In genomic region chr3:158788446-158788845, GRCh38 we compare ENCODE assay signal across 18 cellular contexts. TPM values are rescaled to one million over a fixed set of nuclear protein-coding genes. Genes with fewer than 3 reads are reported as not detected.
DNase-seq lines count a peak whose midpoint lies in the region; ATAC-seq, FAIRE-seq and TF ChIP-seq lines count a peak whose summit lies in the region.
"Had no signal": no experiment of that assay in that cellular context is flagged by ENCODE, and none has a peak within 500 bp of the region (broad histone marks: within the 10 kb centered on the region; RNA-seq: fewer than 3 reads in every experiment).

No MANE protein-coding gene starts in this region.

- no peaks in the 10 kb centered on the region for H4K20me1 ChIP-seq in astrocyte (ENCODE audit: insufficient read depth, low read length)
- H4K20me1 ChIP-seq in fibroblast of lung (ENCODE audit: control insufficient read depth, extremely low read depth, insufficient read depth, low read length), result no peaks in the 10 kb centered on the region

- no peaks in the 10 kb centered on the region for H3K36me3 ChIP-seq in astrocyte (ENCODE audit: insufficient read depth, low read length)
- H3K36me3 ChIP-seq in fibroblast of lung (ENCODE audit: control insufficient read depth, insufficient read depth, low read length), result no peaks in the 10 kb centered on the region
- H3K36me3 ChIP-seq: Peyer's patch had no signal

- no peak for DNase-seq in astrocyte (ENCODE audit: low read depth)
- DNase-seq in fibroblast of lung (ENCODE audit: low read depth in 2 of 2), result peak; percentile 31 to 88
- no peak for DNase-seq in DMS 273 (lab: John Stamatoyannopoulos, UW; ENCODE audit: unreplicated experiment)
- DNase-seq in dorsolateral prefrontal cortex, result no peak
- no peak for DNase-seq in globus pallidus (ENCODE audit: low spot score)
- no peak for DNase-seq in sciatic nerve (ENCODE audit: low spot score)
- DNase-seq: C1 segment of cervical spinal cord, DMS53, GDM1, KBM-7, NCI-H1092, NCI-H1694, NCI-H2107, Peyer's patch, SHP77 had no signal

- no peaks in the 10 kb centered on the region for H3K36me3 Mint-ChIP-seq in astrocyte (ENCODE audit: low read depth, unreplicated experiment)

- no peak overlapping the region for H3K4me3 Mint-ChIP-seq in astrocyte (ENCODE audit: unreplicated experiment)

- ATAC-seq in sciatic nerve, result no peak

- peaks cover 6% of the 10 kb centered on the region for H3K4me1 Mint-ChIP-seq in astrocyte (ENCODE audit: low read depth, unreplicated experiment)

- no peak overlapping the region for H3K4me3 ChIP-seq in astrocyte (ENCODE audit: insufficient read depth, low read depth, low read length)
- no peak overlapping the region for H3K4me3 ChIP-seq in fibroblast of lung (replicated peaks in 1 of 4; ENCODE audit: control extremely low read depth in 1 of 4, insufficient read depth in 1 of 4, low read depth in 3 of 4, low read length in 4 of 4)
- H3K4me3 ChIP-seq in dorsolateral prefrontal cortex, result no peak overlapping the region
- H3K4me3 ChIP-seq: Peyer's patch had no signal

- no peak overlapping the region for H3K27ac Mint-ChIP-seq in astrocyte (ENCODE audit: unreplicated experiment)

- no peaks in the 10 kb centered on the region for H3K27me3 ChIP-seq in astrocyte (ENCODE audit: insufficient read depth, low read length)
- no peaks in the 10 kb centered on the region for H3K27me3 ChIP-seq in fibroblast of lung (ENCODE audit: control insufficient read depth, insufficient read depth, low read length)
- H3K27me3 ChIP-seq in dorsolateral prefrontal cortex, result no peaks in the 10 kb centered on the region
- H3K27me3 ChIP-seq: Peyer's patch had no signal

- H3K4me1 ChIP-seq in astrocyte (ENCODE audit: insufficient read depth, low read length), result peaks cover 22% of the 10 kb centered on the region
- peaks cover 8% of the 10 kb centered on the region for H3K4me1 ChIP-seq in fibroblast of lung (ENCODE audit: control insufficient read depth, extremely low read depth, insufficient read depth, low read length)

- FAIRE-seq in G401.6 (lab: Jason Lieb, UNC) (peak; percentile 70), astrocyte (lab: Jason Lieb, UNC) (no peak)
- FAIRE-seq: GM12892, GM19239 had no signal

- no peak overlapping the region for H3K27ac ChIP-seq in astrocyte (ENCODE audit: low read depth, low read length)
- H3K27ac ChIP-seq in fibroblast of lung (ENCODE audit: insufficient read depth, low read length), result peak overlapping the region; percentile 48
- H3K27ac ChIP-seq in dorsolateral prefrontal cortex, result no peak overlapping the region

- no peaks in the 10 kb centered on the region for H3K9me3 ChIP-seq in astrocyte (ENCODE audit: insufficient read depth, low read depth, low read length)
- no peaks in the 10 kb centered on the region for H3K9me3 ChIP-seq in fibroblast of lung (ENCODE audit: control insufficient read depth, insufficient read depth, low read depth, low read length)
- H3K9me3 ChIP-seq: Peyer's patch had no signal

- H3K9ac ChIP-seq in astrocyte (ENCODE audit: low read length) (no peak overlapping the region), fibroblast of lung (ENCODE audit: insufficient read depth, low read length) (no peak overlapping the region)

- H3K79me2 ChIP-seq in astrocyte (ENCODE audit: insufficient read depth, low read length), result no peaks in the 10 kb centered on the region
- H3K79me2 ChIP-seq in fibroblast of lung (ENCODE audit: control insufficient read depth, insufficient read depth, low read length), result no peaks in the 10 kb centered on the region

- H3K4me2 ChIP-seq in astrocyte (ENCODE audit: low read length), result peak overlapping the region; percentile 21
- peak overlapping the region; percentile 21 for H3K4me2 ChIP-seq in fibroblast of lung (ENCODE audit: extremely low read depth, insufficient read depth, low read length)

- no peak for TF ChIP-seq CTCF in astrocyte (IDR thresholded peaks at IDR 0.05; ENCODE audit: insufficient read depth, low read depth, low read length)
- TF ChIP-seq CTCF in fibroblast of lung (conservative IDR thresholded peaks at IDR 0.05 in 1 of 2, IDR thresholded peaks at IDR 0.05 in 1 of 2; ENCODE audit: low read depth in 1 of 2, low read length in 2 of 2), result no peak
- no peak for TF ChIP-seq CTCF in dorsolateral prefrontal cortex (IDR thresholded peaks at IDR 0.05 in 54 of 56, conservative IDR thresholded peaks at IDR 0.05 in 2 of 56; ENCODE audit: low read depth in 1 of 56, partially characterized antibody in 56 of 56)

- no peaks in the 10 kb centered on the region for H3K9me3 Mint-ChIP-seq in astrocyte (ENCODE audit: unreplicated experiment)

- no peak overlapping the region for H2AFZ ChIP-seq in astrocyte (ENCODE audit: low read depth, low read length)
- H2AFZ ChIP-seq in fibroblast of lung (ENCODE audit: low read length), result no peak overlapping the region

- no peaks in the 10 kb centered on the region for H3K27me3 Mint-ChIP-seq in astrocyte (ENCODE audit: low read depth, unreplicated experiment)

- intact Hi-C loops in dorsolateral prefrontal cortex (cut with DNase I) (no loop called here), sciatic nerve (cut with DNase I) (no loop called here)

RNA-seq across cellular contexts. Expression of gene MFSD1, which starts 13.4 kb away (rescaled TPM):
- total RNA-seq in astrocyte (62.2 and 70.1 TPM in 2 replicates), fibroblast of lung (117 and 159 TPM in 2 replicates), dorsolateral prefrontal cortex (10 to 100 TPM; 28.4 to 59.0 (median 40.3) TPM), sciatic nerve (54.6 TPM)
- 103 and 127 TPM in 2 replicates for polyA plus RNA-seq in fibroblast of lung
- polyA plus RNA-seq in fibroblast of lung (2012), result 55.0 and 85.8 TPM in 2 replicates
- 47.7 and 99.9 TPM in 2 replicates for polyA minus RNA-seq in fibroblast of lung (ENCODE audit: low replicate concordance)

RNA-seq across cellular contexts. Expression of gene RARRES1, which starts 56.2 kb away (rescaled TPM):
- 1.2 and 3.2 TPM in 2 replicates for total RNA-seq in astrocyte
- 93.3 and 547 TPM in 2 replicates for total RNA-seq in fibroblast of lung
- polyA plus RNA-seq in fibroblast of lung, result 26.2 and 27.7 TPM in 2 replicates
- polyA plus RNA-seq in fibroblast of lung (2012), result 18.5 and 19.3 TPM in 2 replicates
- polyA minus RNA-seq in fibroblast of lung (ENCODE audit: low replicate concordance), result 1.2 TPM in 1 of 2 replicates, not detected in the other
- 1 to 10 TPM in 79 of 120 experiments, under 1 TPM in 36, not detected in 5; 0.25 to 8.4 (median 1.5) TPM for total RNA-seq in dorsolateral prefrontal cortex
- 264 TPM for total RNA-seq in sciatic nerve

Comparison
In these comparisons a context has a peak if more than half of its experiments do, and no peak if none do; other contexts are left out.
1. DNase-seq: peak in fibroblast of lung (2 of 2); none in astrocyte (single experiment), DMS 273 (single experiment), dorsolateral prefrontal cortex (0 of 10), globus pallidus (single experiment) and sciatic nerve (single experiment).